Comparison of ENCODE assay signal across 17 cellular contexts in the genomic region with DNA sequence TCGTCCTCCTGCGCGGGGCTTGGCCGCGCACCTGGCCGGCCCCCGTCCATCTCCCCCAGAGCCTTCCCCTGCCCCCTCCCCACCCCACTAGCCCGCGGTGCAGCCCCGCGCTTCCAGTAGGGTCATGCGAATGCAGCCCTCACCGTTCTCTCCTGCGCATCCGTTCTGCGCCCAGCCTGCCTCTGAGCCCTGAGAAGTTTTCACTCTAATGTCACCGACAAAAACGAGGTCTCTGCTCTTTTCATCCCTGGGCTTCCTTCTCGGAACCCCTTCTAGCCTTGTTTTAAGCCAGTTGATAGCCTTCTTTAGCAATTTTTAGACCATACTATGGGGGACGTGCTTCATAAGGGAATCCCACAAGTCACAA.
A peak's percentile ranks its signal among the peaks of the same experiment; 100 is the strongest.
DNase-seq lines count a peak whose midpoint lies in the region; ATAC-seq and TF ChIP-seq lines count a peak whose summit lies in the region.
"Had no signal": no experiment of that assay in that cellular context is flagged by ENCODE, and none has a peak within 500 bp of the region (broad histone marks: within the 10 kb centered on the region; RNA-seq: fewer than 3 reads in every experiment).

No MANE protein-coding gene starts in this region.

- H3K4me3 ChIP-seq in iPS-18c (ENCODE audit: insufficient read depth, low read depth, low read length) (peak overlapping the region; percentile 69), smooth muscle cell (peak overlapping the region; percentile 31), gastroesophageal sphincter (no peak overlapping the region)
- H3K4me3 ChIP-seq: lung, pancreas had no signal

- DNase-seq in activated naive CD4-positive, alpha-beta T cell treated with anti-CD3 and anti-CD28 coated beads, Interleukin-2, amount 50 U/mL, for 16 hours = no peak
- DNase-seq in activated naive CD8-positive, alpha-beta T cell treated with anti-CD3 and anti-CD28 coated beads for 36 hours = no peak
- no peak for DNase-seq in smooth muscle cell (lab: John Stamatoyannopoulos, UW; ENCODE audit: unreplicated experiment)
- DNase-seq: activated effector memory CD4-positive, alpha-beta T cell treated with Interleukin-2 at 50 U/mL for 16 hours; IMR-90; NCI-H1048; Peyer's patch had no signal

- peak overlapping the region; percentile 17 for H3K4me3 Mint-ChIP-seq in activated naive CD4-positive, alpha-beta T cell treated with anti-CD3 and anti-CD28 coated beads, Interleukin-2, amount 50 U/mL, for 24 hours
- H3K4me3 Mint-ChIP-seq in activated naive CD8-positive, alpha-beta T cell treated with anti-CD3 and anti-CD28 coated beads for 36 hours = no peak overlapping the region

- TF ChIP-seq EP300 in gastroesophageal sphincter (IDR thresholded peaks at IDR 0.05) = no peak

- H3K27ac ChIP-seq in smooth muscle cell (ENCODE audit: low read depth) (no peak overlapping the region), gastroesophageal sphincter (no peak overlapping the region)
- H3K27ac ChIP-seq: epithelial cell of prostate, heart left ventricle, pancreas, Peyer's patch had no signal

- peaks cover 54% of the 10 kb centered on the region for H3K27me3 ChIP-seq in smooth muscle cell (ENCODE audit: low read depth)
- H3K27me3 ChIP-seq in gastroesophageal sphincter = peaks cover 56% of the 10 kb centered on the region
- H3K27me3 ChIP-seq: Peyer's patch had no signal

- 4% methylated on average over 19 of the region's 20 CpGs for WGBS in smooth muscle cell (ENCODE audit: low lambda C conversion rate)
- WGBS in gastroesophageal sphincter (ENCODE audit: low coverage in 1 of 2), 2 donors = 4 to 40% methylated on average over 1 to 4 of the region's 20 CpGs

- no peak for ATAC-seq in HG02759 (IDR thresholded peaks at IDR 0.05; ENCODE audit: unreplicated experiment)
- no peak for ATAC-seq in HG03280 (IDR thresholded peaks at IDR 0.05; ENCODE audit: unreplicated experiment)
- ATAC-seq in gastroesophageal sphincter = no peak

- no peak overlapping the region for H2AFZ ChIP-seq in smooth muscle cell (ENCODE audit: low read depth)

- no peaks in the 10 kb centered on the region for H3K36me3 ChIP-seq in smooth muscle cell (ENCODE audit: low read depth)
- no peaks in the 10 kb centered on the region for H3K36me3 ChIP-seq in gastroesophageal sphincter
- H3K36me3 ChIP-seq: heart left ventricle, pancreas, Peyer's patch had no signal

- H3K9me3 ChIP-seq in iPS-18c (ENCODE audit: control insufficient read depth, insufficient read depth, low read length) (no peaks in the 10 kb centered on the region), smooth muscle cell (replicated peaks; ENCODE audit: low read depth) (no peaks in the 10 kb centered on the region), gastroesophageal sphincter (no peaks in the 10 kb centered on the region)
- H3K9me3 ChIP-seq: heart left ventricle, pancreas, Peyer's patch had no signal

- H3K4me1 ChIP-seq in smooth muscle cell (ENCODE audit: low read depth) (peaks cover 4% of the 10 kb centered on the region), gastroesophageal sphincter (peaks cover 0 to 11% (median 0%) of the 10 kb centered on the region in 3 donors)
- H3K4me1 ChIP-seq: pancreas, Peyer's patch had no signal

- no peak for TF ChIP-seq CTCF in smooth muscle cell (IDR thresholded peaks at IDR 0.05; ENCODE audit: borderline replicate concordance, insufficient read depth, poor library complexity, severe bottlenecking)
- no peak for TF ChIP-seq CTCF in gastroesophageal sphincter (IDR thresholded peaks at IDR 0.05)

- peaks cover 31% of the 10 kb centered on the region for H3K27me3 Mint-ChIP-seq in activated naive CD4-positive, alpha-beta T cell treated with anti-CD3 and anti-CD28 coated beads, Interleukin-2, amount 50 U/mL, for 24 hours
- H3K27me3 Mint-ChIP-seq in activated naive CD8-positive, alpha-beta T cell treated with anti-CD3 and anti-CD28 coated beads for 36 hours = peaks cover 68% of the 10 kb centered on the region

- TF ChIP-seq POLR2A in gastroesophageal sphincter (IDR thresholded peaks at IDR 0.05) = no peak

- no peak overlapping the region for H3K27ac Mint-ChIP-seq in activated naive CD4-positive, alpha-beta T cell treated with anti-CD3 and anti-CD28 coated beads, Interleukin-2, amount 50 U/mL, for 24 hours
- peak overlapping the region; percentile 8 for H3K27ac Mint-ChIP-seq in activated naive CD8-positive, alpha-beta T cell treated with anti-CD3 and anti-CD28 coated beads for 36 hours
- H3K27ac Mint-ChIP-seq: T-helper 1 cell treated with Interleukin-12 subunit alpha and Interleukin-12 subunit beta and Interleukin-4 antibody, amounts not matched to agents 30 μg/mL and 1 μg/mL, for 36 hours had no signal

- H3K4me2 ChIP-seq in smooth muscle cell = peak overlapping the region; percentile 81

- H3K9ac ChIP-seq in smooth muscle cell (ENCODE audit: low read depth) = no peak overlapping the region

- H3K4me1 Mint-ChIP-seq in activated naive CD4-positive, alpha-beta T cell treated with anti-CD3 and anti-CD28 coated beads, Interleukin-2, amount 50 U/mL, for 24 hours = peaks cover 12% of the 10 kb centered on the region
- peaks cover 2% of the 10 kb centered on the region for H3K4me1 Mint-ChIP-seq in activated naive CD8-positive, alpha-beta T cell treated with anti-CD3 and anti-CD28 coated beads for 36 hours

- no peaks in the 10 kb centered on the region for H3F3A ChIP-seq in smooth muscle cell (ENCODE audit: low read depth)

- no peaks in the 10 kb centered on the region for H3K9me3 Mint-ChIP-seq in activated naive CD4-positive, alpha-beta T cell treated with anti-CD3 and anti-CD28 coated beads, Interleukin-2, amount 50 U/mL, for 24 hours
- no peaks in the 10 kb centered on the region for H3K9me3 Mint-ChIP-seq in activated naive CD8-positive, alpha-beta T cell treated with anti-CD3 and anti-CD28 coated beads for 36 hours
- H3K9me3 Mint-ChIP-seq: T-helper 1 cell treated with Interleukin-12 subunit alpha and Interleukin-12 subunit beta and Interleukin-4 antibody, amounts not matched to agents 30 μg/mL and 1 μg/mL, for 36 hours had no signal

- no peaks in the 10 kb centered on the region for H3K79me2 ChIP-seq in smooth muscle cell (ENCODE audit: low read depth)

- H3K36me3 Mint-ChIP-seq in activated naive CD4-positive, alpha-beta T cell treated with anti-CD3 and anti-CD28 coated beads, Interleukin-2, amount 50 U/mL, for 24 hours = no peaks in the 10 kb centered on the region
- no peaks in the 10 kb centered on the region for H3K36me3 Mint-ChIP-seq in activated naive CD8-positive, alpha-beta T cell treated with anti-CD3 and anti-CD28 coated beads for 36 hours

- no peaks in the 10 kb centered on the region for H4K20me1 ChIP-seq in smooth muscle cell (ENCODE audit: low read depth)

Comparison
In these comparisons a context has a peak if more than half of its experiments do, and no peak if none do; other contexts are left out.
1. H3K4me3 ChIP-seq: peak in iPS-18c (single experiment) and smooth muscle cell (single experiment); none in gastroesophageal sphincter (0 of 2).